1 cellular context compared by ENCODE assay signal in genomic region chr12:120194534-120195395, GRCh38.
TF ChIP-seq lines count a peak whose summit lies in the region.

Gene GCN1 (minus strand): TSS chr12:120194715. CDS start chr12:120194697, 18 bp downstream.

TF ChIP-seq in H1, 55 proteins besides CTCF, POLR2A, EP300 and RAD21 (continued from another document):
- TF ChIP-seq ATF2 (IDR thresholded peaks at IDR 0.05; ENCODE audit: low read length) (no peak; the same call in 1 of the 2 replicates), KDM4A (IDR thresholded peaks at IDR 0.05; ENCODE audit: low read depth, low read length, severe bottlenecking) (no peak), SIN3A (conservative IDR thresholded peaks at IDR 0.05 in 1 of 2, IDR thresholded peaks at IDR 0.05 in 1 of 2; ENCODE audit: low read depth in 1 of 2, low read length in 2 of 2) (peak in 1 of 2 experiments; percentile 93; a peak in 2 of 4 replicates), GABPA (IDR thresholded peaks at IDR 0.05; ENCODE audit: borderline replicate concordance, insufficient read depth, low read length) (peak; percentile 97), TCF12 (IDR thresholded peaks at IDR 0.05; ENCODE audit: low read depth, low read length) (no peak), HDAC2 (IDR thresholded peaks at IDR 0.05; ENCODE audit: borderline replicate concordance in 1 of 2, low read depth in 2 of 2, low read length in 2 of 2) (peak; percentile 6 to 19; a peak in 1 of 4 replicates), TAF7 (optimal IDR thresholded peaks at IDR 0.05; ENCODE audit: borderline replicate concordance, low read depth, low read length) (peak; percentile 46), SP4 (IDR thresholded peaks at IDR 0.05; ENCODE audit: low read length) (peak; percentile 75; the same call in 1 of the 2 replicates), RBBP5 (IDR thresholded peaks at IDR 0.05; ENCODE audit: borderline replicate concordance, low read depth, low read length) (peak; percentile 81; the same call in 1 of the 2 replicates), MAX (IDR thresholded peaks at IDR 0.05) (peak; percentile 96), RFX5 (IDR thresholded peaks at IDR 0.05; ENCODE audit: borderline replicate concordance, low read depth, low read length) (no peak), CBX5 (IDR thresholded peaks at IDR 0.05; ENCODE audit: low read depth, low read length) (no peak), NANOG (IDR thresholded peaks at IDR 0.05; ENCODE audit: insufficient read depth, low read depth, low read length, poor library complexity, severe bottlenecking) (no peak), GTF2F1 (IDR thresholded peaks at IDR 0.05; ENCODE audit: borderline replicate concordance, low read depth, low read length) (0 out of 2 replicates have a peak, but pooled peaks have one; percentile 41), POLR2AphosphoS5 (IDR thresholded peaks at IDR 0.05; ENCODE audit: low read depth, low read length) (peak; percentile 94), YY1 (IDR thresholded peaks at IDR 0.05; ENCODE audit: low read depth, low read length) (peak; percentile 90), SIX5 (IDR thresholded peaks at IDR 0.05; ENCODE audit: low read depth, low read length) (no peak), PHF8 (conservative IDR thresholded peaks at IDR 0.05; ENCODE audit: low read depth, low read length) (peak; percentile 98), MAFK (IDR thresholded peaks at IDR 0.05; ENCODE audit: low read depth, low read length) (no peak), BRCA1 (IDR thresholded peaks at IDR 0.05; ENCODE audit: low read depth, low read length) (no peak), JUND (IDR thresholded peaks at IDR 0.05; ENCODE audit: low read length) (no peak), TAF1 (IDR thresholded peaks at IDR 0.05; ENCODE audit: low read depth, low read length) (peak; percentile 94), KDM5A (IDR thresholded peaks at IDR 0.05; ENCODE audit: low read length) (peak; percentile 84; the same call in 1 of the 2 replicates), CBX8 (IDR thresholded peaks at IDR 0.05; ENCODE audit: borderline replicate concordance, low read depth, low read length) (no peak), KDM1A (IDR thresholded peaks at IDR 0.05; ENCODE audit: borderline replicate concordance, low read length) (no peak), ASH2L (IDR thresholded peaks at IDR 0.05; ENCODE audit: low read length) (peak; percentile 71), SRF (IDR thresholded peaks at IDR 0.05; ENCODE audit: low read depth, low read length) (no peak), USF2 (IDR thresholded peaks at IDR 0.05; ENCODE audit: low read length) (no peak), SUZ12 (IDR thresholded peaks at IDR 0.05; ENCODE audit: low read length) (no peak), CHD7 (IDR thresholded peaks at IDR 0.05; ENCODE audit: insufficient replicate concordance, low read length) (no peak), BACH1 (IDR thresholded peaks at IDR 0.05; ENCODE audit: low read length) (no peak), EGR1 (IDR thresholded peaks at IDR 0.05; ENCODE audit: borderline replicate concordance, low read depth, low read length) (0 out of 2 replicates have a peak, but pooled peaks have one; percentile 14), TBP (IDR thresholded peaks at IDR 0.05; ENCODE audit: low read depth, low read length) (peak; percentile 73; the same call in 1 of the 2 replicates)
